In genomic region chr7:43674559-43675436, GRCh38 we compare ENCODE assay signal across 10 cellular contexts. TPM values are rescaled to one million over a fixed set of nuclear protein-coding genes. Genes with fewer than 3 reads are reported as not detected.
DNase-seq lines count a peak whose midpoint lies in the region; ATAC-seq and TF ChIP-seq lines count a peak whose summit lies in the region.
"Had no signal": no experiment of that assay in that cellular context is flagged by ENCODE, and none has a peak within 500 bp of the region (broad histone marks: within the 10 kb centered on the region; RNA-seq: fewer than 3 reads in every experiment).

No MANE protein-coding gene starts in this region.

- peaks cover 8% of the 10 kb centered on the region for H3K9me3 ChIP-seq in A673 (ENCODE audit: low read depth, low read length, poor library complexity, severe bottlenecking)

- no TSS peak for BruUV-seq in A673 (replicated peaks; lab: Mats Ljungman, UMichigan)

- POLR2A ChIA-PET in A673 (lab: Charles Lee; ENCODE audit: low non-redundant PET), result no interaction called here

- DNase-seq in A673 (ENCODE audit: low spot score) (peak; percentile 81), HCEC 1CT (peak; percentile 96), astrocyte of the hippocampus (ENCODE audit: low read depth, low spot score) (peak; percentile 84), kidney epithelial cell (ENCODE audit: low read depth) (peak; percentile 93), DMS79 (lab: John Stamatoyannopoulos, UW) (no peak), NCI-H748 treated with DMSO at 0.1 percent for 48 hours (lab: John Stamatoyannopoulos, UW) (no peak), GM13976 (ENCODE audit: low spot score) (no peak)
- DNase-seq: activated naive CD8-positive, alpha-beta T cell treated with anti-CD3 and anti-CD28 coated beads, Interleukin-2, amount 10 ng/mL, durations not matched to agents 7 days and 5 days; DMS79 treated with DMSO at 0.1 percent for 48 hours had no signal

- H3K4me3 ChIP-seq in A673 (ENCODE audit: low read depth, low read length, poor library complexity, severe bottlenecking) (no peak overlapping the region), kidney epithelial cell (ENCODE audit: low read depth, low read length) (no peak overlapping the region)

- H3K4me1 ChIP-seq in A673 (ENCODE audit: insufficient read depth, low read length, poor library complexity, severe bottlenecking), result peaks cover under 1% of the 10 kb centered on the region

- in situ Hi-C loops in GM13976 (cut with MboI; ENCODE audit: low sequenced_read_pairs, unreplicated experiment), result no loop called here

- intact Hi-C loops in A673 (cut with micrococcal nuclease; ENCODE audit: unreplicated experiment), result no loop called here

- H3K27me3 ChIP-seq in A673 (replicated peaks; ENCODE audit: insufficient read depth, low read depth, low read length, poor library complexity), result no peaks in the 10 kb centered on the region
- H3K27me3 ChIP-seq in kidney epithelial cell (ENCODE audit: control insufficient read depth, insufficient read depth, low read length), result no peaks in the 10 kb centered on the region

- H3K27ac ChIP-seq in A673 (ENCODE audit: low read depth, low read length, poor library complexity, severe bottlenecking), result peak overlapping the region; percentile 53

- ATAC-seq in HG02798 (IDR thresholded peaks at IDR 0.05; ENCODE audit: poor library complexity, unreplicated experiment), result no peak

- H3K36me3 ChIP-seq in A673 (ENCODE audit: insufficient read depth, low read length, poor library complexity, severe bottlenecking) (no peaks in the 10 kb centered on the region), kidney epithelial cell (ENCODE audit: control insufficient read depth, insufficient read depth, low read length) (no peaks in the 10 kb centered on the region)

- TF ChIP-seq CTCF in A673 (conservative IDR thresholded peaks at IDR 0.05; ENCODE audit: low read depth, low read length) (no peak), kidney epithelial cell (IDR thresholded peaks at IDR 0.05; ENCODE audit: insufficient read depth, low read length, poor library complexity, severe bottlenecking) (no peak), GM13976 (IDR thresholded peaks at IDR 0.05; ENCODE audit: borderline replicate concordance, control extremely low read depth, extremely low read depth, insufficient read depth, missing control alignments) (no peak)

- CTCF ChIA-PET in A673 (lab: Charles Lee), result interaction anchor here (0.9 kb wide), 1 partner anchor 92 kb away, joined by 3 read pairs; the partner anchor contains the start of gene STK17A

RNA-seq across cellular contexts. Expression of gene COA1, which starts 54.5 kb away (rescaled TPM):
- 105 and 115 TPM in 2 replicates for total RNA-seq in A673 (2021)
- total RNA-seq in kidney epithelial cell, result 49.5 and 67.1 TPM in 2 replicates

Comparison
In these comparisons a context has a peak if more than half of its experiments do, and no peak if none do; other contexts are left out.
1. DNase-seq: peak in A673 (single experiment), HCEC 1CT (single experiment), astrocyte of the hippocampus (single experiment) and kidney epithelial cell (single experiment); none in DMS79 (single experiment), NCI-H748 treated with DMSO at 0.1 percent for 48 hours (single experiment) and GM13976 (single experiment).